15 cellular contexts compared by ENCODE assay signal in genomic region chr12:47711448-47711847, GRCh38. TPM values are rescaled to one million over a fixed set of nuclear protein-coding genes. Genes with fewer than 3 reads are reported as not detected.
DNase-seq lines count a peak whose midpoint lies in the region; ATAC-seq and TF ChIP-seq lines count a peak whose summit lies in the region.
"Had no signal": no experiment of that assay in that cellular context is flagged by ENCODE, and none has a peak within 500 bp of the region (broad histone marks: within the 10 kb centered on the region; RNA-seq: fewer than 3 reads in every experiment).

No MANE protein-coding gene starts in this region.

- no peaks in the 10 kb centered on the region for H3K79me1 ChIP-seq in H9 (ENCODE audit: insufficient read depth, low read depth, low read length, poor library complexity, severe bottlenecking)

- no peak overlapping the region for H3K27ac Mint-ChIP-seq in H9
- peak overlapping the region; percentile 99 for H3K27ac Mint-ChIP-seq in stimulated activated memory B cell treated with anti-CD40 and anti-IgM and Interleukin-4, amounts not matched to agents 10 μg/mL and 1 μg/mL and 100 μg/mL, for 72 hours
- H3K27ac Mint-ChIP-seq: CD4-positive, CD25-positive, alpha-beta regulatory T cell had no signal

- no peak overlapping the region for H2BK20ac ChIP-seq in H9 (ENCODE audit: low read depth, low read length, poor library complexity, severe bottlenecking)

- H2BK120ac ChIP-seq in H9 (ENCODE audit: low read depth, low read length, poor library complexity, severe bottlenecking): no peak overlapping the region

- DNase-seq in H9: peak; percentile 17
- DNase-seq in Karpas-422: no peak
- DNase-seq in islet precursor cell: peak; percentile 53
- no peak for DNase-seq in OCI-M1 (lab: John Stamatoyannopoulos, UW)
- DNase-seq: ACHN; CD4-positive, CD25-positive, alpha-beta regulatory T cell; DMS53; GF-D8; GM23248 had no signal

- no peak overlapping the region for H3K4me3 Mint-ChIP-seq in H9
- H3K4me3 Mint-ChIP-seq in stimulated activated memory B cell treated with anti-CD40 and anti-IgM and Interleukin-4, amounts not matched to agents 10 μg/mL and 1 μg/mL and 100 μg/mL, for 72 hours: no peak overlapping the region

- H3K9me2 ChIP-seq in Karpas-422 (replicated peaks; ENCODE audit: insufficient read depth, low read length): no peaks in the 10 kb centered on the region

- H3K9ac ChIP-seq in H9 (ENCODE audit: extremely low read depth, insufficient read length, low read length): no peak overlapping the region
- H3K9ac ChIP-seq in Karpas-422 (ENCODE audit: low read length): no peak overlapping the region
- H3K9ac ChIP-seq: GM23248 had no signal

- H3K18ac ChIP-seq in H9 (ENCODE audit: insufficient read length, low read depth, low read length): no peak overlapping the region

- H3K27me3 Mint-ChIP-seq in H9 (ENCODE audit: low read depth): peaks cover 27% of the 10 kb centered on the region
- no peaks in the 10 kb centered on the region for H3K27me3 Mint-ChIP-seq in stimulated activated memory B cell treated with anti-CD40 and anti-IgM and Interleukin-4, amounts not matched to agents 10 μg/mL and 1 μg/mL and 100 μg/mL, for 72 hours

- H4K5ac ChIP-seq in H9 (ENCODE audit: insufficient read length, low read depth, low read length): no peak overlapping the region

- H4K20me1 ChIP-seq in H9 (ENCODE audit: control insufficient read depth, insufficient read depth, insufficient read length) (no peaks in the 10 kb centered on the region), Karpas-422 (ENCODE audit: insufficient read depth, low read depth, low read length) (no peaks in the 10 kb centered on the region)
- H4K20me1 ChIP-seq: BLaER1 treated with 17β-estradiol and CSF1 and Interleukin-3, amounts not matched to agents 10 nM and 100 nM had no signal

- no peaks in the 10 kb centered on the region for H3K36me3 ChIP-seq in Karpas-422 (ENCODE audit: insufficient read depth, low read length)
- H3K36me3 ChIP-seq: BLaER1 treated with 17β-estradiol and CSF1 and Interleukin-3, amounts not matched to agents 10 nM and 100 nM had no signal

- H3K56ac ChIP-seq in H9 (ENCODE audit: insufficient read length, low read depth, low read length): no peak overlapping the region

- H2BK15ac ChIP-seq in H9 (ENCODE audit: low read depth, low read length): no peak overlapping the region

- peaks cover under 1% of the 10 kb centered on the region for H3K23me2 ChIP-seq in H9 (ENCODE audit: insufficient read length, low read depth, low read length, poor library complexity, severe bottlenecking)

- ATAC-seq in stimulated activated memory B cell treated with anti-CD40 and anti-IgM and Interleukin-4, amounts not matched to agents 10 μg/mL and 1 μg/mL and 100 μg/mL, for 72 hours: no peak
- ATAC-seq in HG03196 (IDR thresholded peaks at IDR 0.05; ENCODE audit: unreplicated experiment): no peak
- no peak for ATAC-seq in GM21737 (IDR thresholded peaks at IDR 0.05; ENCODE audit: unreplicated experiment)
- ATAC-seq: K562 had no signal

- H4K8ac ChIP-seq in H9 (replicated peaks; ENCODE audit: insufficient read length, low read depth, low read length): no peak overlapping the region

- H3K9me3 Mint-ChIP-seq in H9: no peaks in the 10 kb centered on the region
- no peaks in the 10 kb centered on the region for H3K9me3 Mint-ChIP-seq in stimulated activated memory B cell treated with anti-CD40 and anti-IgM and Interleukin-4, amounts not matched to agents 10 μg/mL and 1 μg/mL and 100 μg/mL, for 72 hours
- H3K9me3 Mint-ChIP-seq: CD4-positive, CD25-positive, alpha-beta regulatory T cell had no signal

- H3K79me2 ChIP-seq in H9 (ENCODE audit: insufficient read depth, low read length) (no peaks in the 10 kb centered on the region), Karpas-422 (ENCODE audit: low read length) (peaks cover 30% of the 10 kb centered on the region)

- no peak overlapping the region for H3K27ac ChIP-seq in H9 (ENCODE audit: insufficient read length, low read depth, low read length)
- H3K27ac ChIP-seq in Karpas-422 (ENCODE audit: low read length): peak overlapping the region; percentile 90; the same call in 1 of the 2 replicates
- H3K27ac ChIP-seq: GM23248 had no signal

- no peaks in the 10 kb centered on the region for H3K36me3 Mint-ChIP-seq in H9 (ENCODE audit: insufficient read depth in 1 of 3, low read depth in 3 of 3)
- no peaks in the 10 kb centered on the region for H3K36me3 Mint-ChIP-seq in stimulated activated memory B cell treated with anti-CD40 and anti-IgM and Interleukin-4, amounts not matched to agents 10 μg/mL and 1 μg/mL and 100 μg/mL, for 72 hours

- H3K4me3 ChIP-seq in Karpas-422 (ENCODE audit: low read length): no peak overlapping the region
- H3K4me3 ChIP-seq: BLaER1 treated with 17β-estradiol and CSF1 and Interleukin-3, amounts not matched to agents 10 nM and 100 nM; GM23248; K562 had no signal

- H3K4me1 ChIP-seq in H9 (ENCODE audit: insufficient read depth, low read length) (no peaks in the 10 kb centered on the region), Karpas-422 (ENCODE audit: low read length) (peaks cover 63% of the 10 kb centered on the region)

- no peak overlapping the region for H3K23ac ChIP-seq in H9 (ENCODE audit: insufficient read length, low read depth, low read length)

- WGBS in H9 (ENCODE audit: extremely low coverage, insufficient read length, low lambda C conversion rate): no CpG with 5 or more reads among the region's 5 CpGs

- H3K27me3 ChIP-seq in H9 (ENCODE audit: insufficient read depth, low read length) (no peaks in the 10 kb centered on the region), Karpas-422 (ENCODE audit: low read length) (no peaks in the 10 kb centered on the region)
- H3K27me3 ChIP-seq: BLaER1 treated with 17β-estradiol and CSF1 and Interleukin-3, amounts not matched to agents 10 nM and 100 nM had no signal

- no peak overlapping the region for H3K4ac ChIP-seq in H9 (ENCODE audit: low read depth, low read length)

- H4K91ac ChIP-seq in H9 (ENCODE audit: insufficient read length, low read depth, low read length): no peak overlapping the region

- no peak overlapping the region; the same call in 1 of the 2 replicates for H3K14ac ChIP-seq in H9 (ENCODE audit: insufficient read depth, low read length)

- no peak for TF ChIP-seq CTCF in H9 (conservative IDR thresholded peaks at IDR 0.05)

- no peak overlapping the region for H2AK5ac ChIP-seq in H9 (ENCODE audit: insufficient read length, low read length)

- no peak overlapping the region for H2AFZ ChIP-seq in H9 (ENCODE audit: low read length)
- no peak overlapping the region for H2AFZ ChIP-seq in Karpas-422 (ENCODE audit: low read length)
- H2AFZ ChIP-seq: GM23248 had no signal

- no peaks in the 10 kb centered on the region for H3K9me3 ChIP-seq in H9 (ENCODE audit: control insufficient read depth, low read depth, low read length)
- H3K9me3 ChIP-seq in Karpas-422 (ENCODE audit: low read length): no peaks in the 10 kb centered on the region
- H3K9me3 ChIP-seq: BLaER1 treated with 17β-estradiol and CSF1 and Interleukin-3, amounts not matched to agents 10 nM and 100 nM had no signal

- H2BK12ac ChIP-seq in H9 (ENCODE audit: insufficient read length, low read depth, low read length): peak overlapping the region; percentile 58

- no peak overlapping the region for H3T11ph ChIP-seq in H9 (ENCODE audit: low read length)

- no peak overlapping the region for H3K4me2 ChIP-seq in H9 (ENCODE audit: insufficient read depth, insufficient read length, low read length)
- H3K4me2 ChIP-seq in Karpas-422 (ENCODE audit: low read depth, low read length, poor library complexity, severe bottlenecking): no peak overlapping the region

- no peak overlapping the region for H2BK5ac ChIP-seq in H9 (ENCODE audit: insufficient read length, low read length)

- H3K4me1 Mint-ChIP-seq in H9: peaks cover 12 to 14% of the 10 kb centered on the region in 2 experiments
- H3K4me1 Mint-ChIP-seq in stimulated activated memory B cell treated with anti-CD40 and anti-IgM and Interleukin-4, amounts not matched to agents 10 μg/mL and 1 μg/mL and 100 μg/mL, for 72 hours: peaks cover 81% of the 10 kb centered on the region

RNA-seq across cellular contexts. Expression of gene RPAP3, which starts 5.6 kb away (rescaled TPM):
- total RNA-seq in H9 (2021): 48.9 and 53.3 TPM in 2 replicates
- total RNA-seq in Karpas-422 (2014; rRNA removed; shearing (Covaris generic); ENCODE audit: low replicate concordance): 38.2 and 47.2 TPM in 2 replicates

RNA-seq across cellular contexts. Expression of gene ENDOU, which starts 13.8 kb away (rescaled TPM):
- total RNA-seq in H9 (2021): not detected in 2 replicates
- total RNA-seq in Karpas-422 (2014; rRNA removed; shearing (Covaris generic); ENCODE audit: low replicate concordance): 1.2 and 10.7 TPM in 2 replicates
- total RNA-seq: A172; CD4-positive, CD25-positive, alpha-beta regulatory T cell; K562 had no signal

RNA-seq across cellular contexts. Expression of gene RAPGEF3, which starts 47.2 kb away (rescaled TPM):
- 5.6 and 7.4 TPM in 2 replicates for total RNA-seq in H9 (2021)
- 4.4 and 11.9 TPM in 2 replicates for total RNA-seq in Karpas-422 (2014; rRNA removed; shearing (Covaris generic); ENCODE audit: low replicate concordance)

Comparison
In these comparisons a context has a peak if more than half of its experiments do, and no peak if none do; other contexts are left out.
1. DNase-seq: peak in H9 (single experiment) and islet precursor cell (single experiment); none in Karpas-422 (single experiment) and OCI-M1 (single experiment).